1 cellular context compared by ENCODE assay signal in the genomic region with DNA sequence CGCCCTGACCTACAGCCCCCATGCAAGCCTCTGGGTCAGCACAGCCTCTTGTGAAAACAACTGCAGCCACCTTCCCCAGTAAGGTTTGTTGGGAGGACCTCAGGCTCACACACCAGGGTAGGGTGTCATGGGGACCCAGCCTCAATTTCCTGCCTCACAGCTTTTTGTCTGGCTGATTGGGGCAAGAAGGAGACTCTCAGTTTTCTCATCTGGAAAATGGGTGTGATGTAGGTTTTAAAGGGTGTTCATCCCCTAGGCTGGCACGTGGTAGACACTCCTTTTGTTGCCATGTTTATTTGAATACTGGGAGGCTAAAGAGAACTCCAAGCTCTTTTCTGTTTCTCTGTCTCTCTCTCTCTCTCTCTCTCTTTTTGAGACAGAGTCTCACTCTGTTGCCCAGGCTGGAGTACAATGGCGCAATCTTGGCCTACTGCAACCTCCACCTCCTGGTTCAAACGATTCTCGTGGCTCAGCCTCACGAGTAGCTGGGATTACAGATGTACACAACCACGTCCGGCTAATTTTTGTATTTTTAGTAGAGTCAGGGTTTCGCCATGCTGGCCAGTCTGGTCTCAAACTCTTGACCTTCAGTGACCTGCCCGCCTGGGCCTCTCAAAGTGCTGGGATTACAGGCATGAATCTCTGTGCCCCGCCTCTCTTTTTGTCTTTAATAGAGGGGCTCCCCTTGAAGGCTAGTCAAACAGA.
TF ChIP-seq lines count a peak whose summit lies in the region.

No MANE protein-coding gene starts in this region.

TF ChIP-seq in K562, 482 proteins besides CTCF, POLR2A, EP300 and RAD21:
- TF ChIP-seq TBP (optimal IDR thresholded peaks at IDR 0.05; ENCODE audit: low read depth, low read length) = no peak
- peak; percentile 34 for TF ChIP-seq BCOR (IDR thresholded peaks at IDR 0.05)
- TF ChIP-seq RBM25 (IDR thresholded peaks at IDR 0.05; ENCODE audit: low read depth, low read length, severe bottlenecking) = peak; percentile 62
- peak; percentile 71 for TF ChIP-seq ZNF121 (CRISPR knock-in tag; conservative IDR thresholded peaks at IDR 0.05)
- TF ChIP-seq, protein P1, sequence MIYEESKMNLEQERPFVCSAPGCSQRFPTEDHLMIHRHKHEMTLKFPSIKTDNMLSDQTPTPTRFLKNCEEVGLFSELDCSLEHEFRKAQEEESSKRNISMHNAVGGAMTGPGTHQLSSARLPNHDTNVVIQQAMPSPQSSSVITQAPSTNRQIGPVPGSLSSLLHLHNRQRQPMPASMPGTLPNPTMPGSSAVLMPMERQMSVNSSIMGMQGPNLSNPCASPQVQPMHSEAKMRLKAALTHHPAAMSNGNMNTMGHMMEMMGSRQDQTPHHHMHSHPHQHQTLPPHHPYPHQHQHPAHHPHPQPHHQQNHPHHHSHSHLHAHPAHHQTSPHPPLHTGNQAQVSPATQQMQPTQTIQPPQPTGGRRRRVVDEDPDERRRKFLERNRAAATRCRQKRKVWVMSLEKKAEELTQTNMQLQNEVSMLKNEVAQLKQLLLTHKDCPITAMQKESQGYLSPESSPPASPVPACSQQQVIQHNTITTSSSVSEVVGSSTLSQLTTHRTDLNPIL (CRISPR knock-in tag; IDR thresholded peaks at IDR 0.05) = no peak
- TF ChIP-seq KDM1A (IDR thresholded peaks at IDR 0.05) = peak; percentile 41 to 45; a peak in 1 of 4 replicates
